8 cellular contexts compared by ENCODE assay signal in the genomic region with DNA sequence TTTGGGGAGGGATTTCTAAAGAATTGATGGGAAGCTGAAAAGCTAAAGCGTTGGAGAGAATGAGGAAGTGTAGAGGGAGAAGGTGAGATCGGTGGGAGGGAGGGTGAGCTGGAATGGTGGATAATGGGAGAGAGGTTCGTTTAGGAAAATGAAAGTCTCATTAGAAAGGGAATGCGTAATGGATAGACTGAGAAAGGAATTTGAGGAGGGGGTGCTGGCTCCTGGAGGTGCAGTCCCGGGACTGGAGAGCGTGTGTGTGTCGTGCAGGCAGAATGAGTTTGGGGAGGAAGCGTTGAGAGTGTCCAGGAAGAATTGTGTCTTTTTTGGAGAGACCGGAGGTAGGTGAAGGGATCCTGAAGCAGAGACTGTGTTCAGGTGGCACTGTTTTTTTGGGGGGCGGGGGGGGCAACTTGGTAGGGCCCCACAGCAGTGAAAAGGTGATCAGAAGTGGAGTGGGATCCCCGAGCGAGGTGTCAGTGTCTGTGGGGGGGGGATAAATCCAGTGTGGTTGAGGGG. TPM values are rescaled to one million over a fixed set of nuclear protein-coding genes. Genes with fewer than 3 reads are reported as not detected.
DNase-seq lines count a peak whose midpoint lies in the region; ATAC-seq and TF ChIP-seq lines count a peak whose summit lies in the region.

No MANE protein-coding gene starts in this region.

- H3K27ac ChIP-seq in layer of hippocampus (ENCODE audit: low read depth, low read length) = peak overlapping the region; percentile 92
- H3K27ac ChIP-seq in thymus (ENCODE audit: low read depth) = no peak overlapping the region

- peaks cover 53% of the 10 kb centered on the region for H3K4me1 Mint-ChIP-seq in activated CD4-positive, alpha-beta T cell treated with anti-CD3 and anti-CD28 coated beads, Interleukin-2, amount 10 ng/mL, durations not matched to agents 24 days and 14 days
- peaks cover 55% of the 10 kb centered on the region for H3K4me1 Mint-ChIP-seq in activated naive CD8-positive, alpha-beta T cell treated with anti-CD3 and anti-CD28 coated beads, Interleukin-2, amount 50 U/mL, for 24 hours

- peak overlapping the region; percentile 97 for H3K4me3 Mint-ChIP-seq in activated CD4-positive, alpha-beta T cell treated with anti-CD3 and anti-CD28 coated beads, Interleukin-2, amount 10 ng/mL, durations not matched to agents 24 days and 14 days
- H3K4me3 Mint-ChIP-seq in activated naive CD8-positive, alpha-beta T cell treated with anti-CD3 and anti-CD28 coated beads, Interleukin-2, amount 50 U/mL, for 24 hours = peak overlapping the region; percentile 91

- no peaks in the 10 kb centered on the region for H3K27me3 Mint-ChIP-seq in activated CD4-positive, alpha-beta T cell treated with anti-CD3 and anti-CD28 coated beads, Interleukin-2, amount 10 ng/mL, durations not matched to agents 24 days and 14 days
- peaks cover 7% of the 10 kb centered on the region for H3K27me3 Mint-ChIP-seq in activated naive CD8-positive, alpha-beta T cell treated with anti-CD3 and anti-CD28 coated beads, Interleukin-2, amount 50 U/mL, for 24 hours

- DNase-seq in activated CD4-positive, alpha-beta T cell treated with anti-CD3 and anti-CD28 coated beads, Interleukin-2, amount 10 ng/mL, durations not matched to agents 24 days and 14 days = no peak
- no peak for DNase-seq in activated CD4-positive, alpha-beta T cell treated with anti-CD3 and anti-CD28 coated beads, Interleukin-2, amount 50 U/mL, for 4 hours
- no peak for DNase-seq in activated naive CD8-positive, alpha-beta T cell treated with anti-CD3 and anti-CD28 coated beads, Interleukin-2, amount 50 U/mL, for 24 hours
- DNase-seq in occipital lobe (lab: John Stamatoyannopoulos, UW) (no peak), GM13977 (ENCODE audit: low spot score) (no peak)

- no peak for TF ChIP-seq CTCF in GM13977 (IDR thresholded peaks at IDR 0.05; ENCODE audit: extremely low read depth, insufficient read depth, missing control alignments)

- in situ Hi-C loops in GM13977 (cut with MboI; ENCODE audit: low pct_unique_long_range_greater_than_20kb, low sequenced_read_pairs, unreplicated experiment) = no loop called here

- H3K36me3 ChIP-seq in thymus (ENCODE audit: control insufficient read depth, insufficient read depth) = no peaks in the 10 kb centered on the region

- H3K27me3 ChIP-seq in layer of hippocampus (ENCODE audit: control insufficient read depth, insufficient read depth, low read length) (no peaks in the 10 kb centered on the region), thymus (ENCODE audit: control insufficient read depth, insufficient read depth) (peaks cover 36% of the 10 kb centered on the region)

- H3K9me3 Mint-ChIP-seq in activated CD4-positive, alpha-beta T cell treated with anti-CD3 and anti-CD28 coated beads, Interleukin-2, amount 10 ng/mL, durations not matched to agents 24 days and 14 days = no peaks in the 10 kb centered on the region
- H3K9me3 Mint-ChIP-seq in activated naive CD8-positive, alpha-beta T cell treated with anti-CD3 and anti-CD28 coated beads, Interleukin-2, amount 50 U/mL, for 24 hours = no peaks in the 10 kb centered on the region

- peaks cover 9% of the 10 kb centered on the region for H3K4me1 ChIP-seq in thymus (ENCODE audit: control insufficient read depth, insufficient read depth, low read length)

- H3K27ac Mint-ChIP-seq in activated CD4-positive, alpha-beta T cell treated with anti-CD3 and anti-CD28 coated beads, Interleukin-2, amount 10 ng/mL, durations not matched to agents 24 days and 14 days = peak overlapping the region; percentile 86
- H3K27ac Mint-ChIP-seq in activated naive CD8-positive, alpha-beta T cell treated with anti-CD3 and anti-CD28 coated beads, Interleukin-2, amount 50 U/mL, for 24 hours = peak overlapping the region; percentile 76

- no peak for ATAC-seq in activated naive CD8-positive, alpha-beta T cell treated with anti-CD3 and anti-CD28 coated beads, Interleukin-2, amount 50 U/mL, for 24 hours
- no peak for ATAC-seq in GM21825 (IDR thresholded peaks at IDR 0.05; ENCODE audit: unreplicated experiment)

- H3K36me3 Mint-ChIP-seq in activated CD4-positive, alpha-beta T cell treated with anti-CD3 and anti-CD28 coated beads, Interleukin-2, amount 10 ng/mL, durations not matched to agents 24 days and 14 days (ENCODE audit: low read depth) = peaks cover 35% of the 10 kb centered on the region
- peaks cover 16% of the 10 kb centered on the region for H3K36me3 Mint-ChIP-seq in activated naive CD8-positive, alpha-beta T cell treated with anti-CD3 and anti-CD28 coated beads, Interleukin-2, amount 50 U/mL, for 24 hours (ENCODE audit: low read depth)

- 4% methylated on average over 12 of the region's 12 CpGs for WGBS in thymus

- intact Hi-C loops in activated CD4-positive, alpha-beta T cell treated with anti-CD3 and anti-CD28 coated beads, Interleukin-2, amount 10 ng/mL, durations not matched to agents 24 days and 14 days (cut with micrococcal nuclease) = loop anchor here (5.0 kb wide), 2 partner anchors 38 to 1183 kb away; a partner anchor contains a TSS

- peak overlapping the region; percentile 87 for H3K4me3 ChIP-seq in thymus (ENCODE audit: low read length)

- no peaks in the 10 kb centered on the region for H3K9me3 ChIP-seq in thymus (ENCODE audit: control insufficient read depth)

RNA-seq across cellular contexts. Expression of a gene that starts 1.4 kb away (rescaled TPM):
- 243 and 257 TPM in 2 replicates for total RNA-seq in activated CD4-positive, alpha-beta T cell treated with anti-CD3 and anti-CD28 coated beads, Interleukin-2, amount 10 ng/mL, durations not matched to agents 24 days and 14 days
- polyA plus RNA-seq in thymus = 124 TPM
- total RNA-seq in occipital lobe = 53.2 TPM

RNA-seq across cellular contexts. Expression of a gene that starts 29.9 kb away (rescaled TPM):
- total RNA-seq in activated CD4-positive, alpha-beta T cell treated with anti-CD3 and anti-CD28 coated beads, Interleukin-2, amount 10 ng/mL, durations not matched to agents 24 days and 14 days = 321 and 322 TPM in 2 replicates
- 268 TPM for polyA plus RNA-seq in thymus
- total RNA-seq in occipital lobe = 149 TPM

RNA-seq across cellular contexts. Expression of a gene that starts 31.1 kb away (rescaled TPM):
- total RNA-seq in activated CD4-positive, alpha-beta T cell treated with anti-CD3 and anti-CD28 coated beads, Interleukin-2, amount 10 ng/mL, durations not matched to agents 24 days and 14 days = 156 and 172 TPM in 2 replicates
- polyA plus RNA-seq in thymus = 82.9 TPM
- total RNA-seq in occipital lobe = 0.16 TPM

Comparison
In these comparisons a context has a peak if more than half of its experiments do, and no peak if none do; other contexts are left out.
1. RNA of a gene that starts 31.1 kb away (total RNA-seq): 156 to 172 TPM in activated CD4-positive, alpha-beta T cell treated with anti-CD3 and anti-CD28 coated beads, Interleukin-2, amount 10 ng/mL, durations not matched to agents 24 days and 14 days; 0.16 TPM in occipital lobe (single experiment); every median in the first group is over 100 times any median in the second.